In the genomic region with DNA sequence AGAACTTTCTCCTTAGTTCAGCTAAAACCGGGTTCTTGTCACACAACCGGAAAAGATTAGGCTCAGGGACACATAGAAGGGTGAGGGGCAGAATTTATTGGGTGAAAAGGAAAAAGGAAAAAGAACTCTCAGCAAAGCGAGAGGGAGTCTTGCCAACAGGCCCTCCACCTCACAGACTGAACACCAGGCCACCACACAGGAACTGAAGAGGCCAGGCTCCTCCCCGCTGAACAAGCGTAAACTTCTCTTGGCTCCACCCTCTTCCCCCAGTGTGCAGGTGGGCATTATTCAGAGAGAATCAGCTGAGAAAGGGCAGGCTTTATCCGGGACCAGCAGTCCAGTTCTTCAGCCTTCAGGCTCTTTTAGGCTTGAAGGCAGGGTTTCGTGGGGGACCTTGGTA, we compare ENCODE assay signal across 8 cellular contexts.
DNase-seq lines count a peak whose midpoint lies in the region; ATAC-seq and TF ChIP-seq lines count a peak whose summit lies in the region.

No MANE protein-coding gene starts in this region.

- 15 to 30% (median 24%) methylated on average over 7 of the region's 7 CpGs for WGBS in spleen, 5 donors

- CTCF ChIA-PET in Caco-2 (lab: Charles Lee), result no interaction called here

- intact Hi-C loops in Caco-2 (cut with micrococcal nuclease; ENCODE audit: unreplicated experiment) (loop anchor here (10.0 kb wide), 2 partner anchors 309 to 499 kb away; no protein-coding TSS in a partner anchor), spleen (cut with DNase I; ENCODE audit: low total_unique reads) (no loop called here), vagina (cut with DNase I) (no loop called here)

- POLR2A ChIA-PET in Caco-2 (lab: Charles Lee), result interaction anchor here (0.6 kb wide), 1 partner anchor 558 kb away, joined by 5 read pairs; no protein-coding TSS in a partner anchor

- peaks cover 47% of the 10 kb centered on the region for H3K4me1 ChIP-seq in Caco-2
- peaks cover 16 to 42% (median 36%) of the 10 kb centered on the region in 6 donors for H3K4me1 ChIP-seq in spleen
- peaks cover 6% of the 10 kb centered on the region for H3K4me1 ChIP-seq in vagina

- no peaks in the 10 kb centered on the region; the same call in 1 of the 2 replicates for H3K9me3 ChIP-seq in Caco-2
- H3K9me3 ChIP-seq in spleen, result no peaks in the 10 kb centered on the region
- H3K9me3 ChIP-seq in vagina, result no peaks in the 10 kb centered on the region

- peak in 1 of 2 experiments; percentile 35 for DNase-seq in Caco-2
- DNase-seq in activated T-cell treated with anti-CD3 and anti-CD28 coated beads for 4 hours, result peak; percentile 29
- peak; percentile 90 for DNase-seq in spleen
- no peak for DNase-seq in vagina (ENCODE audit: extremely low spot score in 2 of 2)
- no peak for DNase-seq in AG20443 (ENCODE audit: low spot score)
- no peak for DNase-seq in midbrain (lab: John Stamatoyannopoulos, UW)

- TF ChIP-seq CTCF in Caco-2 (IDR thresholded peaks at IDR 0.05; ENCODE audit: insufficient read depth in 1 of 2, low read depth in 1 of 2, low read length in 1 of 2, severe bottlenecking in 1 of 2, unreplicated experiment in 1 of 2) (no peak), spleen (IDR thresholded peaks at IDR 0.05 in 8 of 11, conservative IDR thresholded peaks at IDR 0.05 in 3 of 11) (no peak), vagina (IDR thresholded peaks at IDR 0.05) (no peak)

- no TSS peak for BruUV-seq in Caco-2 (replicated peaks; lab: Mats Ljungman, UMichigan)

- peak overlapping the region; percentile 61 for H3K27ac Mint-ChIP-seq in Caco-2 (ENCODE audit: unreplicated experiment)

- H3K36me3 Mint-ChIP-seq in Caco-2 (ENCODE audit: insufficient read depth, unreplicated experiment), result no peaks in the 10 kb centered on the region

- H3K4me3 Mint-ChIP-seq in Caco-2 (ENCODE audit: unreplicated experiment), result peak overlapping the region; percentile 22

- H3K36me3 ChIP-seq in Caco-2 (ENCODE audit: control insufficient read depth, insufficient read depth, low read length), result no peaks in the 10 kb centered on the region
- no peaks in the 10 kb centered on the region for H3K36me3 ChIP-seq in spleen
- no peaks in the 10 kb centered on the region for H3K36me3 ChIP-seq in vagina

- ATAC-seq in GM19455 (IDR thresholded peaks at IDR 0.05; ENCODE audit: unreplicated experiment) (peak; percentile 77), HG03460 (IDR thresholded peaks at IDR 0.05; ENCODE audit: unreplicated experiment) (peak; percentile 88)

- peaks cover 44% of the 10 kb centered on the region for H3K4me1 Mint-ChIP-seq in Caco-2 (ENCODE audit: low read depth, unreplicated experiment)

- no peaks in the 10 kb centered on the region for H3K27me3 Mint-ChIP-seq in Caco-2 (ENCODE audit: insufficient read depth, unreplicated experiment)

- H3K4me3 ChIP-seq in Caco-2 (ENCODE audit: low read depth, low read length) (no peak overlapping the region), spleen (no peak overlapping the region), vagina (no peak overlapping the region)

- TF ChIP-seq POLR2A in spleen (IDR thresholded peaks at IDR 0.05) (peak in 1 of 3 donors; percentile 83), vagina (IDR thresholded peaks at IDR 0.05) (no peak)

- H3K27me3 ChIP-seq in Caco-2 (replicated peaks; ENCODE audit: control insufficient read depth, insufficient read depth, low read length) (no peaks in the 10 kb centered on the region), spleen (replicated peaks in 1 of 7) (no peaks in the 10 kb centered on the region), vagina (no peaks in the 10 kb centered on the region)

- H3K27ac ChIP-seq in spleen, result peak overlapping the region; percentile 45 to 89 (median 79)
- no peak overlapping the region for H3K27ac ChIP-seq in vagina

- peaks cover 6% of the 10 kb centered on the region for H3K9me3 Mint-ChIP-seq in Caco-2 (ENCODE audit: unreplicated experiment)

Comparison
In these comparisons a context has a peak if more than half of its experiments do, and no peak if none do; other contexts are left out.
1. DNase-seq: peak in activated T-cell treated with anti-CD3 and anti-CD28 coated beads for 4 hours (single experiment) and spleen (single experiment); none in vagina (0 of 2), AG20443 (single experiment) and midbrain (single experiment).